Comparison of ENCODE assay signal across 8 cellular contexts in the genomic region with DNA sequence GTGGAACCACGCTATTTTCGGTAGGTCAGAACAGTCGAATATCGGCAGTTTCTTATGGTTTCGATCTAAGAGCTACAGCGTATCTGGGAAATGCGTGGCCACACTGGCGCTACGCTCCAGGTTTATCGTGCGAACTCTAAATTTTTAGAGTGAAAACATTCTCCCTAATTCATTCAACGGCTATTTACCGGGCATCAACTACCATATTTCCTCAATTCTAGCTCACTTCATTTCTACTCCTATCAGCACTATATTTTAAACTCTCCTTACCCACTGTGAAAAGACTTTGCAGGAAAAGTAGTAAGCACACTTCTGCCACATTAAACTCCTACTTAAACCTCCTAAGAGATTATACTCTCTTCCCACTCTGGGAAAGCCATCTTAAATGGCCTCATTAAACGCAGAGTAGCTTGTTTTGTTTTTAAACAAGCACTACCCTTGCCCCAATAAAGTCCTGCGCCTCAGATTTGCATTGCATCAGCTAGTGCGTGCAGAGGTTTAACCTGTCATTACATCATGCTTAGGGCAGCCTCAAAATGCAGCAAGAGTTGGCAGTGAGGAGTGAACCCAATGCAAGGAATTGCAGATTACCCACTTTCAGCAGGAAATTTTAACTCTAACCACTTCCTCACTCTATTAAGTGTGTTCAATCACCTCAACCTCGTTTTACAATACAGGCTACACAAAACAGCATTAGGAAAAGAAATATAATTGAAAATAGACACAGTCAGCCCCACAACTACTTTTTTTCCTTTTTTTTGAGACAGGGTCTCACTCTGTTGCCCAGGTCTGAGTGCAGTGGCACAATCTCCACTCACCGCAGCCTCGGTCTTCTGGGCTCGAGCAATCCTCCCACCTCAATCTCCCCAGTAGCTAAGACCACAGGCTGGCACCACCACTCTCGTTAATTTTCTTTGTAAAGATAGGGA. TPM values are rescaled to one million over a fixed set of nuclear protein-coding genes. Genes with fewer than 3 reads are reported as not detected.
DNase-seq lines count a peak whose midpoint lies in the region; ATAC-seq and TF ChIP-seq lines count a peak whose summit lies in the region.

No MANE protein-coding gene starts in this region.

- no peak for TF ChIP-seq CTCF in glutamatergic neuron (IDR thresholded peaks at IDR 0.05; ENCODE audit: partially characterized antibody, unreplicated experiment)

- no peak overlapping the region for H2AK5ac ChIP-seq in trophoblast cell (ENCODE audit: low read length)

- H3K27ac Mint-ChIP-seq in activated naive CD4-positive, alpha-beta T cell treated with anti-CD3 and anti-CD28 coated beads, Interleukin-2, amount 10 ng/mL, durations not matched to agents 7 days and 5 days = peak overlapping the region; percentile 97
- peak overlapping the region; percentile 94 for H3K27ac Mint-ChIP-seq in glutamatergic neuron (ENCODE audit: unreplicated experiment)

- no peak overlapping the region for H3K14ac ChIP-seq in trophoblast cell (ENCODE audit: low read length)

- H3K4me3 ChIP-seq in trophoblast cell (ENCODE audit: low read depth, low read length) = peak overlapping the region; percentile 67

- no peak overlapping the region for H2BK5ac ChIP-seq in trophoblast cell (ENCODE audit: low read depth, low read length, poor library complexity)

- no peak overlapping the region for H3K18ac ChIP-seq in trophoblast cell (ENCODE audit: low read length)

- H3K27me3 Mint-ChIP-seq in activated naive CD4-positive, alpha-beta T cell treated with anti-CD3 and anti-CD28 coated beads, Interleukin-2, amount 10 ng/mL, durations not matched to agents 7 days and 5 days = no peaks in the 10 kb centered on the region
- no peaks in the 10 kb centered on the region for H3K27me3 Mint-ChIP-seq in glutamatergic neuron (ENCODE audit: unreplicated experiment)

- H3K9ac ChIP-seq in trophoblast cell (ENCODE audit: low read length) = peak overlapping the region; percentile 50

- H2BK12ac ChIP-seq in trophoblast cell (ENCODE audit: low read length) = no peak overlapping the region

- peak overlapping the region; percentile 83 for H3K4me3 Mint-ChIP-seq in activated naive CD4-positive, alpha-beta T cell treated with anti-CD3 and anti-CD28 coated beads, Interleukin-2, amount 10 ng/mL, durations not matched to agents 7 days and 5 days
- H3K4me3 Mint-ChIP-seq in glutamatergic neuron (ENCODE audit: unreplicated experiment) = peak overlapping the region; percentile 91

- peaks cover 4 to 8% of the 10 kb centered on the region in 2 experiments for H3K36me3 ChIP-seq in trophoblast cell (ENCODE audit: control insufficient read depth in 1 of 2, insufficient read depth in 2 of 2, low read length in 2 of 2)

- H3K79me2 ChIP-seq in trophoblast cell (ENCODE audit: control insufficient read depth, insufficient read depth, low read length, poor library complexity) = peaks cover 9% of the 10 kb centered on the region

- H3K36me3 Mint-ChIP-seq in activated naive CD4-positive, alpha-beta T cell treated with anti-CD3 and anti-CD28 coated beads, Interleukin-2, amount 10 ng/mL, durations not matched to agents 7 days and 5 days = peaks cover 11% of the 10 kb centered on the region
- no peaks in the 10 kb centered on the region for H3K36me3 Mint-ChIP-seq in glutamatergic neuron (ENCODE audit: unreplicated experiment)

- peak overlapping the region; percentile 34 for H3K4ac ChIP-seq in trophoblast cell (ENCODE audit: low read depth, low read length)

- H3K9me3 Mint-ChIP-seq in activated naive CD4-positive, alpha-beta T cell treated with anti-CD3 and anti-CD28 coated beads, Interleukin-2, amount 10 ng/mL, durations not matched to agents 7 days and 5 days = no peaks in the 10 kb centered on the region
- peaks cover 6% of the 10 kb centered on the region for H3K9me3 Mint-ChIP-seq in glutamatergic neuron (ENCODE audit: unreplicated experiment)

- H4K12ac ChIP-seq in trophoblast cell (ENCODE audit: low read depth, low read length) = no peak overlapping the region

- H3K23ac ChIP-seq in trophoblast cell (ENCODE audit: low read length) = no peak overlapping the region

- no peak overlapping the region for H2AFZ ChIP-seq in trophoblast cell (ENCODE audit: insufficient read depth, low read length, poor library complexity)

- peaks cover 2 to 10% of the 10 kb centered on the region in 2 experiments for H3K4me1 ChIP-seq in trophoblast cell (ENCODE audit: control insufficient read depth in 1 of 2, insufficient read depth in 2 of 2, low read length in 2 of 2)

- H3K27me3 ChIP-seq in trophoblast cell (ENCODE audit: insufficient read depth, low read length) = no peaks in the 10 kb centered on the region

- H3K27ac ChIP-seq in trophoblast cell (ENCODE audit: low read depth, low read length) = peak overlapping the region; percentile 28

- peak; percentile 56 for ATAC-seq in HG03342 (IDR thresholded peaks at IDR 0.05; ENCODE audit: unreplicated experiment)

- CTCF ChIA-PET in activated naive CD4-positive, alpha-beta T cell treated with anti-CD3 and anti-CD28 coated beads, Interleukin-2, amount 10 ng/mL, durations not matched to agents 7 days and 5 days (lab: Charles Lee) = interaction anchor here (1.1 to 1.3 kb wide), 4 partner anchors 14 to 257 kb away, joined by 3 to 5 read pairs (median 4); no protein-coding TSS in a partner anchor

- peak overlapping the region; percentile 41 for H4K91ac ChIP-seq in trophoblast cell (ENCODE audit: low read depth, low read length)

- no peaks in the 10 kb centered on the region for H3K9me3 ChIP-seq in trophoblast cell (ENCODE audit: insufficient read depth, low read depth, low read length)

- peak overlapping the region; percentile 80 for H3K4me2 ChIP-seq in trophoblast cell (ENCODE audit: low read length)

- H3K4me1 Mint-ChIP-seq in activated naive CD4-positive, alpha-beta T cell treated with anti-CD3 and anti-CD28 coated beads, Interleukin-2, amount 10 ng/mL, durations not matched to agents 7 days and 5 days = peaks cover 45% of the 10 kb centered on the region
- H3K4me1 Mint-ChIP-seq in glutamatergic neuron (ENCODE audit: low read depth, unreplicated experiment) = peaks cover 36% of the 10 kb centered on the region

- peaks cover 4% of the 10 kb centered on the region for H3K79me1 ChIP-seq in trophoblast cell (ENCODE audit: low read length)

- WGBS in trophoblast cell (ENCODE audit: extremely low coverage, insufficient coverage, insufficient read length) = no CpG with 5 or more reads among the region's 21 CpGs

- no peak overlapping the region for H2BK120ac ChIP-seq in trophoblast cell (ENCODE audit: insufficient read depth, low read length, poor library complexity)

- DNase-seq in COLO668 (lab: John Stamatoyannopoulos, UW; ENCODE audit: unreplicated experiment) = peak; percentile 37
- DNase-seq in GM19240 (ENCODE audit: insufficient read length, low spot score) = peak; percentile 27
- peak; percentile 88 for DNase-seq in OCI-M1 (lab: John Stamatoyannopoulos, UW)
- peak; percentile 73 for DNase-seq in activated naive CD4-positive, alpha-beta T cell treated with anti-CD3 and anti-CD28 coated beads, Interleukin-2, amount 10 ng/mL, durations not matched to agents 7 days and 5 days
- peak; percentile 27 for DNase-seq in glutamatergic neuron
- DNase-seq in trophoblast cell = peak; percentile 13 to 42
- DNase-seq in NCI-H446 (lab: John Stamatoyannopoulos, UW) = no peak

- H4K8ac ChIP-seq in trophoblast cell (ENCODE audit: low read depth, low read length) = no peak overlapping the region

RNA-seq across cellular contexts. Expression of a gene that starts 18.8 kb away (rescaled TPM):
- 46.7 TPM for total RNA-seq in glutamatergic neuron (ENCODE audit: unreplicated experiment)
- polyA plus RNA-seq in trophoblast cell (2013) = 76.1 and 80.1 TPM in 2 replicates

Comparison
In these comparisons a context has a peak if more than half of its experiments do, and no peak if none do; other contexts are left out.
1. DNase-seq: peak in COLO668 (single experiment), GM19240 (single experiment), OCI-M1 (single experiment), activated naive CD4-positive, alpha-beta T cell treated with anti-CD3 and anti-CD28 coated beads, Interleukin-2, amount 10 ng/mL, durations not matched to agents 7 days and 5 days (single experiment), glutamatergic neuron (single experiment) and trophoblast cell (2 of 2); none in NCI-H446 (0 of 2).